ENCODE assay signal across 8 cellular contexts in the genomic region with DNA sequence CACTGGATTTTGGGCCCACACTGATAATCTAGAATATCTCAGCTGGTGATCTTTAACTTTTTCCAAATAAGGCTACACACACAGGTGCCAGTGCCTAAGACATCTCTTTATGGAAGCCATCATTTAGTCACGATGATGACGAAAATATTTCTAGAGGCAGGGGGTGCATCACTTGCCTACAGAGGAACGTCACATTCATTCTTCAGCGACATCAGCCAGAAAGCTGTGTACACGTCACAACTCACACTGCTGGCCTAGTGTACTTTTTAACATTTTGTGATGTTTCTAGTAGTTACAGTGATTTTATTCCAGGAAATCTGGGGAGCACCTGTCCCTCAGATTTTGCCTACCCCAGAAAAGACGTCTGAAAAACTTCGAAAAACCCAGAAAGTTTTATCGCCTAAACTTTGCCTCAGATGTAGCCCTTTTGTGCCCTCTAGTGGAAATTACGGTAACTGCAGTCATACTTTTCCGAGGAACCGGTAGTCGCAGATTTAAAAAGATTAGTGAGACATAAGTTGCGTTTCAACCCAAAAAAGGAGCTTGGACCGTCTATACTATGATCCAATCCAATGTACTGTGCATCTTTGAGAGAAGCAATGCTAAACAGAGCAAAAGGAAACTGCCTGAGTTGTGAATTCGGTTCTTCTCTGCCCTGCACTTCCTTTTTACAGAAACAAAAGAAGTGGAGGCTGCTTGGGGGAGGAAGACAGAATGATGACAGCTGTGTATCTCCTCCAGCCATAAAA.
DNase-seq lines count a peak whose midpoint lies in the region; ATAC-seq and TF ChIP-seq lines count a peak whose summit lies in the region.

No MANE protein-coding gene starts in this region.

- H3K27ac ChIP-seq in A673 (ENCODE audit: low read depth, low read length, poor library complexity, severe bottlenecking) (peak overlapping the region; percentile 64), VCaP (no peak overlapping the region), dorsolateral prefrontal cortex (peak overlapping the region in 10 of 59 donors; percentile 15 to 63 (median 37)), lower lobe of right lung (peak overlapping the region; percentile 74)

- no peaks in the 10 kb centered on the region for H3K36me3 ChIP-seq in A673 (ENCODE audit: insufficient read depth, low read length, poor library complexity, severe bottlenecking)
- no peaks in the 10 kb centered on the region for H3K36me3 ChIP-seq in lower lobe of right lung

- DNase-seq in A673 (ENCODE audit: low spot score) (peak; percentile 79), GM12865 (ENCODE audit: low read depth) (peak; percentile 78), NCI-H1694 treated with DMSO at 0.1 percent for 48 hours (lab: John Stamatoyannopoulos, UW) (peak; percentile 82), dorsolateral prefrontal cortex (peak in 1 of 10 donors; percentile 42), lower lobe of right lung (no peak)
- DNase-seq in stimulated activated CD8-positive, alpha-beta memory T cell treated with anti-CD3 and anti-CD28 coated beads, Interleukin-15, amount 100 ng/mL, for 1 hour (ENCODE audit: low read depth): peak; percentile 37

- H3K4me3 ChIP-seq in A673 (ENCODE audit: low read depth, low read length, poor library complexity, severe bottlenecking) (peak overlapping the region; percentile 41), GM12865 (ENCODE audit: low read depth, low read length) (peak overlapping the region; percentile 77), dorsolateral prefrontal cortex (peak overlapping the region in 57 of 59 donors; percentile 12 to 67 (median 50)), lower lobe of right lung (peak overlapping the region; percentile 54)

- POLR2A ChIA-PET in A673 (lab: Charles Lee; ENCODE audit: low non-redundant PET): interaction anchor here (0.6 kb wide), 1 partner anchor 20 kb away, joined by 3 read pairs; no protein-coding TSS in a partner anchor

- H3K9me3 ChIP-seq in A673 (ENCODE audit: low read depth, low read length, poor library complexity, severe bottlenecking): no peaks in the 10 kb centered on the region
- no peaks in the 10 kb centered on the region for H3K9me3 ChIP-seq in lower lobe of right lung

- H3K4me1 ChIP-seq in A673 (ENCODE audit: insufficient read depth, low read length, poor library complexity, severe bottlenecking) (no peaks in the 10 kb centered on the region), lower lobe of right lung (peaks cover 6% of the 10 kb centered on the region)

- ATAC-seq in HG02870 (IDR thresholded peaks at IDR 0.05; ENCODE audit: unreplicated experiment): peak; percentile 80
- ATAC-seq in lower lobe of right lung: peak; percentile 69 to 73

- BruUV-seq in A673 (replicated peaks; lab: Mats Ljungman, UMichigan): no TSS peak

- intact Hi-C loops in A673 (cut with micrococcal nuclease; ENCODE audit: unreplicated experiment): loop anchor here (1.0 to 10.0 kb wide), 4 partner anchors 195 to 510 kb away; partner anchors contain the start of gene TSHR
- intact Hi-C loops in dorsolateral prefrontal cortex (cut with DNase I): loop anchor here (2.0 to 10.0 kb wide), 2 partner anchors 196 to 510 kb away; partner anchors contain the start of gene TSHR (in 1 of the 2)
- intact Hi-C loops in lower lobe of right lung (cut with DNase I): no loop called here

- CTCF ChIA-PET in A673 (lab: Charles Lee): interaction anchor here (0.6 to 1.3 kb wide), 3 partner anchors 46 to 199 kb away, joined by 3 to 7 read pairs (median 4); no protein-coding TSS in a partner anchor

- TF ChIP-seq CTCF in A673 (conservative IDR thresholded peaks at IDR 0.05; ENCODE audit: low read depth, low read length) (peak; percentile 90), GM12865 (IDR thresholded peaks at IDR 0.05; ENCODE audit: insufficient read depth, low read depth, low read length, missing control alignments) (peak; percentile 80), VCaP (conservative IDR thresholded peaks at IDR 0.05) (peak; percentile 88), dorsolateral prefrontal cortex (IDR thresholded peaks at IDR 0.05 in 54 of 56, conservative IDR thresholded peaks at IDR 0.05 in 2 of 56; ENCODE audit: low read depth in 1 of 56, partially characterized antibody in 56 of 56) (peak; percentile 76 to 98 (median 91)), lower lobe of right lung (IDR thresholded peaks at IDR 0.05) (peak; percentile 90)

- no peaks in the 10 kb centered on the region for H3K27me3 ChIP-seq in A673 (replicated peaks; ENCODE audit: insufficient read depth, low read depth, low read length, poor library complexity)
- no peaks in the 10 kb centered on the region for H3K27me3 ChIP-seq in dorsolateral prefrontal cortex
- H3K27me3 ChIP-seq in lower lobe of right lung (ENCODE audit: low read depth): no peaks in the 10 kb centered on the region
